In genomic region chr1:112070677-112071076, GRCh38 we compare ENCODE assay signal across 24 cellular contexts.
DNase-seq lines count a peak whose midpoint lies in the region; ATAC-seq, FAIRE-seq and TF ChIP-seq lines count a peak whose summit lies in the region.
"Had no signal": no experiment of that assay in that cellular context is flagged by ENCODE, and none has a peak within 500 bp of the region (broad histone marks: within the 10 kb centered on the region; RNA-seq: fewer than 3 reads in every experiment).

No MANE protein-coding gene starts in this region.

- intact Hi-C loops in K562 (cut with micrococcal nuclease) (no loop called here), body of pancreas (cut with DNase I) (no loop called here), pancreas (cut with DNase I) (no loop called here)

- no peak for FAIRE-seq in K562 (lab: Jason Lieb, UNC)
- FAIRE-seq in pancreas (lab: Jason Lieb, UNC): no peak
- FAIRE-seq: A204.1, D721Med, G401.6, GM12891, GM19239 had no signal

- H3K27ac ChIP-seq in K562 (ENCODE audit: extremely low read depth, low read depth, low read length) (no peak overlapping the region), body of pancreas (no peak overlapping the region), pancreas (no peak overlapping the region), mesenchymal stem cell (ENCODE audit: low read length, poor library complexity, severe bottlenecking) (no peak overlapping the region)
- H3K27ac ChIP-seq: BLaER1 had no signal

- no peak overlapping the region for H2BK12ac ChIP-seq in mesenchymal stem cell (ENCODE audit: low read length in 2 of 2)

- no peaks in the 10 kb centered on the region for H3K79me1 ChIP-seq in mesenchymal stem cell (replicated peaks; ENCODE audit: low read length, poor library complexity, severe bottlenecking)

- no peak overlapping the region for H3K4me3 ChIP-seq in K562
- H3K4me3 ChIP-seq in body of pancreas: no peak overlapping the region
- H3K4me3 ChIP-seq in pancreas: no peak overlapping the region
- H3K4me3 ChIP-seq in mesenchymal stem cell (ENCODE audit: insufficient read depth in 1 of 2, low read depth in 1 of 2, low read length in 2 of 2): no peak overlapping the region
- H3K4me3 ChIP-seq: BLaER1 had no signal

- H2AK5ac ChIP-seq in mesenchymal stem cell (ENCODE audit: low read length, severe bottlenecking): no peak overlapping the region

- no peaks in the 10 kb centered on the region for H3K4me1 Mint-ChIP-seq in T-helper 2 cell treated with Interferon-gamma antibody and Interleukin-4, amounts not matched to agents 5 μg/mL and 100 μg/mL, for 36 hours (ENCODE audit: low read depth)
- H3K4me1 Mint-ChIP-seq: CD14-positive monocyte; CD4-positive, alpha-beta memory T cell; CD4-positive, CD25-positive, alpha-beta regulatory T cell; CD8-positive, alpha-beta memory T cell had no signal

- TF ChIP-seq RAD21 in K562 (CRISPR knock-in tag; conservative IDR thresholded peaks at IDR 0.05 in 1 of 2, IDR thresholded peaks at IDR 0.05 in 1 of 2): no peak

- TF ChIP-seq CTCF in K562 (IDR thresholded peaks at IDR 0.05 in 2 of 3, conservative IDR thresholded peaks at IDR 0.05 in 1 of 3; ENCODE audit: insufficient read depth in 2 of 3, low read depth in 1 of 3, low read length in 3 of 3) (no peak), body of pancreas (IDR thresholded peaks at IDR 0.05) (no peak), pancreas (IDR thresholded peaks at IDR 0.05) (no peak)

- ATAC-seq in K562 (no peak), body of pancreas (peak; percentile 66), pancreas (peak in 3 of 4 donors; percentile 60 to 95 (median 86)), GM19328 (IDR thresholded peaks at IDR 0.05; ENCODE audit: unreplicated experiment) (no peak)

- H3K9me3 ChIP-seq in K562 (replicated peaks; ENCODE audit: control insufficient read depth, insufficient read depth, low read depth, low read length) (no peaks in the 10 kb centered on the region), body of pancreas (no peaks in the 10 kb centered on the region), pancreas (no peaks in the 10 kb centered on the region), mesenchymal stem cell (ENCODE audit: control insufficient read depth, low read length) (no peaks in the 10 kb centered on the region)
- H3K9me3 ChIP-seq: BE2C had no signal

- no peaks in the 10 kb centered on the region for H3K79me2 ChIP-seq in K562 (ENCODE audit: control insufficient read depth, insufficient read depth, low read length)

- no peaks in the 10 kb centered on the region for H3K36me3 Mint-ChIP-seq in T-helper 2 cell treated with Interferon-gamma antibody and Interleukin-4, amounts not matched to agents 5 μg/mL and 100 μg/mL, for 36 hours (ENCODE audit: low read depth)
- H3K36me3 Mint-ChIP-seq: CD14-positive monocyte; CD4-positive, alpha-beta memory T cell; CD4-positive, CD25-positive, alpha-beta regulatory T cell; CD8-positive, alpha-beta memory T cell had no signal

- H4K8ac ChIP-seq in mesenchymal stem cell (ENCODE audit: low read length): no peak overlapping the region

- TF ChIP-seq POLR2A in K562 (conservative IDR thresholded peaks at IDR 0.05) (no peak), body of pancreas (IDR thresholded peaks at IDR 0.05) (no peak)

- no peaks in the 10 kb centered on the region for H3K9me1 ChIP-seq in K562 (ENCODE audit: control insufficient read depth, insufficient read depth, low read length)

- no peak overlapping the region for H2BK120ac ChIP-seq in mesenchymal stem cell (ENCODE audit: low read depth, low read length)

- H3K23ac ChIP-seq in mesenchymal stem cell (ENCODE audit: low read length in 2 of 2): no peak overlapping the region

- no peak overlapping the region for H3K4me3 Mint-ChIP-seq in T-helper 2 cell treated with Interferon-gamma antibody and Interleukin-4, amounts not matched to agents 5 μg/mL and 100 μg/mL, for 36 hours
- H3K4me3 Mint-ChIP-seq: CD14-positive monocyte; CD4-positive, alpha-beta memory T cell; CD4-positive, CD25-positive, alpha-beta regulatory T cell; CD8-positive, alpha-beta memory T cell had no signal

- no TSS peak for BruUV-seq in K562 (replicated peaks; lab: Mats Ljungman, UMichigan)

- no peak overlapping the region for H3K4ac ChIP-seq in mesenchymal stem cell (ENCODE audit: low read depth in 1 of 2, low read length in 2 of 2)

- H3K4me2 ChIP-seq in K562 (ENCODE audit: insufficient read depth, low read length) (no peak overlapping the region), mesenchymal stem cell (ENCODE audit: low read length, poor library complexity, severe bottlenecking) (no peak overlapping the region)
- H3K4me2 ChIP-seq: BLaER1 had no signal

- no peak for DNase-seq in K562 (ENCODE audit: extremely low read depth in 1 of 4, low spot score in 3 of 4)
- DNase-seq in body of pancreas: peak; percentile 28 to 65 (median 54)
- DNase-seq in pancreas: peak in 3 of 6 donors; percentile 13 to 38 (median 26)
- no peak for DNase-seq in T-helper 2 cell treated with Interferon-gamma antibody and Interleukin-4, amounts not matched to agents 5 μg/mL and 100 μg/mL, for 36 hours (ENCODE audit: low spot score)
- DNase-seq in mesenchymal stem cell: no peak
- DNase-seq: 8988T; ACHN; BE2C; C1 segment of cervical spinal cord; Caco-2; Calu3; CD4-positive, alpha-beta memory T cell; CD4-positive, CD25-positive, alpha-beta regulatory T cell; CD8-positive, alpha-beta memory T cell; DMS79 treated with DMSO at 0.1 percent for 48 hours; GF-D8 had no signal

- H3K9ac ChIP-seq in K562 (ENCODE audit: insufficient read depth in 1 of 2, low read depth in 2 of 2, low read length in 2 of 2) (no peak overlapping the region), mesenchymal stem cell (ENCODE audit: low read length) (no peak overlapping the region)
- H3K9ac ChIP-seq: BLaER1 had no signal

- POLR2A ChIA-PET in K562 (lab: Yijun Ruan, JAX): interaction anchor here (1.2 kb wide), 1 partner anchor 9 kb away, joined by 4 read pairs; no protein-coding TSS in a partner anchor

- H4K91ac ChIP-seq in mesenchymal stem cell (ENCODE audit: low read length): no peak overlapping the region

- in situ Hi-C loops in K562 (cut with MboI): no loop called here

- H3K27me3 Mint-ChIP-seq in T-helper 2 cell treated with Interferon-gamma antibody and Interleukin-4, amounts not matched to agents 5 μg/mL and 100 μg/mL, for 36 hours (ENCODE audit: low read depth): peaks cover 7% of the 10 kb centered on the region

- H3K36me3 ChIP-seq in K562 (ENCODE audit: control insufficient read depth, insufficient read depth, low read length): no peaks in the 10 kb centered on the region
- H3K36me3 ChIP-seq in body of pancreas (replicated peaks in 1 of 2; ENCODE audit: insufficient read depth in 1 of 2, low read depth in 2 of 2): no peaks in the 10 kb centered on the region
- no peaks in the 10 kb centered on the region for H3K36me3 ChIP-seq in pancreas
- H3K36me3 ChIP-seq in mesenchymal stem cell (ENCODE audit: control insufficient read depth in 1 of 2, insufficient read depth in 2 of 2, low read depth in 1 of 2, low read length in 2 of 2): no peaks in the 10 kb centered on the region
- H3K36me3 ChIP-seq: BE2C, BLaER1 had no signal

- H3K27me3 ChIP-seq in K562 (ENCODE audit: control insufficient read depth in 2 of 2, insufficient read depth in 2 of 2, low read length in 2 of 2): 0 out of 5 replicates have a peak, but pooled peaks cover 0 to 3% of the 10 kb centered on the region in 2 experiments
- no peaks in the 10 kb centered on the region for H3K27me3 ChIP-seq in body of pancreas
- no peaks in the 10 kb centered on the region for H3K27me3 ChIP-seq in pancreas
- H3K27me3 ChIP-seq in mesenchymal stem cell (ENCODE audit: control insufficient read depth in 1 of 2, insufficient read depth in 1 of 2, low read length in 2 of 2): peaks cover 0 to 6% of the 10 kb centered on the region in 2 experiments
- H3K27me3 ChIP-seq: BLaER1 had no signal

- CTCF ChIA-PET in K562 (lab: Yijun Ruan, JAX; ENCODE audit: low intra/inter-chr PET ratio): no interaction called here

- no peak overlapping the region for H3K27ac Mint-ChIP-seq in T-helper 2 cell treated with Interferon-gamma antibody and Interleukin-4, amounts not matched to agents 5 μg/mL and 100 μg/mL, for 36 hours
- H3K27ac Mint-ChIP-seq: CD14-positive monocyte; CD4-positive, alpha-beta memory T cell; CD8-positive, alpha-beta memory T cell had no signal

- no peak overlapping the region for H3K18ac ChIP-seq in mesenchymal stem cell (ENCODE audit: low read depth in 1 of 2, low read length in 2 of 2)

- no peak for TF ChIP-seq EP300 in K562 (IDR thresholded peaks at IDR 0.05; ENCODE audit: low read length)

- no peak overlapping the region for H3K14ac ChIP-seq in mesenchymal stem cell (ENCODE audit: low read length in 2 of 2)

- H4K20me1 ChIP-seq in K562 (replicated peaks; ENCODE audit: control insufficient read depth, insufficient read depth, low read length): no peaks in the 10 kb centered on the region
- H4K20me1 ChIP-seq: BLaER1 had no signal

- H3K4me1 ChIP-seq in K562 (replicated peaks in 1 of 2; ENCODE audit: control insufficient read depth in 2 of 2, insufficient read depth in 2 of 2, low read length in 2 of 2) (no peaks in the 10 kb centered on the region), body of pancreas (peaks cover 14% of the 10 kb centered on the region), pancreas (no peaks in the 10 kb centered on the region), mesenchymal stem cell (ENCODE audit: control insufficient read depth, insufficient read depth, low read depth, low read length) (no peaks in the 10 kb centered on the region)
- H3K4me1 ChIP-seq: BE2C, BLaER1, Caco-2 had no signal

- 0% methylated on average over 2 of the region's 2 CpGs for WGBS in K562 (ENCODE audit: insufficient coverage, low coverage, missing lambda C conversion rate)
- WGBS in body of pancreas, 2 donors: 35 to 42% methylated on average over 2 of the region's 2 CpGs
- 31 to 38% methylated on average over 2 of the region's 2 CpGs for WGBS in pancreas, 2 donors
- 65% methylated on average over 2 of the region's 2 CpGs for WGBS in mesenchymal stem cell

- H2AFZ ChIP-seq in K562 (ENCODE audit: low read depth, low read length) (no peak overlapping the region), mesenchymal stem cell (ENCODE audit: low read depth, low read length) (no peak overlapping the region)

- no peak overlapping the region for H2BK5ac ChIP-seq in mesenchymal stem cell (ENCODE audit: low read depth, low read length, poor library complexity, severe bottlenecking)

- no peak overlapping the region for H2BK15ac ChIP-seq in mesenchymal stem cell (ENCODE audit: low read depth, poor library complexity, severe bottlenecking)

- no peaks in the 10 kb centered on the region for H3K9me3 Mint-ChIP-seq in T-helper 2 cell treated with Interferon-gamma antibody and Interleukin-4, amounts not matched to agents 5 μg/mL and 100 μg/mL, for 36 hours

TF ChIP-seq in K562, 482 proteins besides CTCF, POLR2A, EP300 and RAD21 (continues in another document):
- TF ChIP-seq SNIP1 (IDR thresholded peaks at IDR 0.05; ENCODE audit: low read depth) (no peak), ZNF316 (IDR thresholded peaks at IDR 0.05) (0 out of 2 replicates have a peak, but pooled peaks have one; percentile 12)

Comparison
In these comparisons a context has a peak if more than half of its experiments do, and no peak if none do; other contexts are left out.
1. ATAC-seq: peak in body of pancreas (single experiment) and pancreas (3 of 4); none in K562 (single experiment) and GM19328 (single experiment).
2. DNase-seq: peak in body of pancreas (4 of 4); none in K562 (0 of 4), T-helper 2 cell treated with Interferon-gamma antibody and Interleukin-4, amounts not matched to agents 5 μg/mL and 100 μg/mL, for 36 hours (single experiment) and mesenchymal stem cell (single experiment).